Comparison of ENCODE assay signal across 1 cellular context in the genomic region with DNA sequence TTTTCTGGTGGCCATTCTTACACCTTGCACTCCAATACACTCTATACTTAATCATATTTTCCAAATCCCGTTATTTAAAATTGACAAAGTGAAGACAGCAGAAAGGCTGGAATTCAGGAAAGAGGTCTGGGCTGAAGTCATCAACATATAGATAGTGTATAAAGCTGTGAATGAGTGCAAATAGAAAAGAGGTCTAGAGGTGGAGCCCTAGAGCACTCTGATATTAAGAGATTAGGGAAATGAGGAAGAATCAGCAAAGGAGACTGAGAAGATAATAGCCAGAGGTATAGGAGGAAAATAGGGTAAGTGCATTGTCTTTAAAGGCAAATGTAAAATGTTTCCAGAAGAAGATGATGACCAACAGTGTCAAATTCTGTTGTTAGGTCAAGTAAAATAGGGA.
TF ChIP-seq lines count a peak whose summit lies in the region.

No MANE protein-coding gene starts in this region.

TF ChIP-seq in K562, 482 proteins besides CTCF, POLR2A, EP300 and RAD21:
- TF ChIP-seq GATA2 (CRISPR knock-in tag; IDR thresholded peaks at IDR 0.05), result peak; percentile 77
- TF ChIP-seq ZNF280B (CRISPR knock-in tag; IDR thresholded peaks at IDR 0.05), result no peak
- TF ChIP-seq, protein P1, sequence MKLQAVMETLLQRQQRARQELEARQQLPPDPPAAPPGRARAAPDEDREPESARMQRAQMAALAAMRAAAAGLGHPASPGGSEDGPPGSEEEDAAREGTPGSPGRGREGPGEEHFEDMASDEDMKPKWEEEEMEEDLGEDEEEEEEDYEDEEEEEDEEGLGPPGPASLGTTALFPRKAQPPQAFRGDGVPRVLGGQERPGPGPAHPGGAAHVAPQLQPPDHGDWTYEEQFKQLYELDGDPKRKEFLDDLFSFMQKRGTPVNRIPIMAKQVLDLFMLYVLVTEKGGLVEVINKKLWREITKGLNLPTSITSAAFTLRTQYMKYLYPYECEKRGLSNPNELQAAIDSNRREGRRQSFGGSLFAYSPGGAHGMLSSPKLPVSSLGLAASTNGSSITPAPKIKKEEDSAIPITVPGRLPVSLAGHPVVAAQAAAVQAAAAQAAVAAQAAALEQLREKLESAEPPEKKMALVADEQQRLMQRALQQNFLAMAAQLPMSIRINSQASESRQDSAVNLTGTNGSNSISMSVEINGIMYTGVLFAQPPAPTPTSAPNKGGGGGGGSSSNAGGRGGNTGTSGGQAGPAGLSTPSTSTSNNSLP (IDR thresholded peaks at IDR 0.05; ENCODE audit: borderline replicate concordance, low read depth, low read length), result peak; percentile 93; the same call in 1 of the 2 replicates
- no peak for TF ChIP-seq STAG1 (CRISPR knock-in tag; IDR thresholded peaks at IDR 0.05; ENCODE audit: borderline replicate concordance)
- no peak for TF ChIP-seq HMG20A (CRISPR knock-in tag; conservative IDR thresholded peaks at IDR 0.05)
- TF ChIP-seq ZNF79 (CRISPR knock-in tag; IDR thresholded peaks at IDR 0.05; ENCODE audit: low read depth), result no peak
- no peak for TF ChIP-seq HMGXB4 (CRISPR knock-in tag; IDR thresholded peaks at IDR 0.05)
